In the genomic region with DNA sequence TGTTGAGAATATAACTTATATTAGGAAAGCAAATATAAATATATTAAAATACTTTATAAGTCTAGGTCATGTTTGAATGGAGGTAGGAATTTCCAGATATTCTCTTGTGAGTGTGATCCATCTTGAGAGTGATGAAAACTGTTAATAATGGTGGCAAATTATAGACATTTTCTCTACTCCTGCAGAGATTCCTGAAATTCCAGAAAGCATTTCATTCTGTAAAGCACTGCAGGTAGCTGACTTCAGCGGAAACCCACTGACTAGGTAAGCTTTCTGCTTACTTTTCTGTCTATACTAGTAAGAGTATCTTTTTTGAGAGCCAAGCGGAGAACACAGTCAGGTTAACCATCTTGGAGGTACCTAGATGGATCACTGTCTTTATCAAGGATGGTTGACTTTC, we compare ENCODE assay signal across 27 cellular contexts.
"Had no signal": no experiment of that assay in that cellular context is flagged by ENCODE, and none has a peak within 500 bp of the region (broad histone marks: within the 10 kb centered on the region; RNA-seq: fewer than 3 reads in every experiment).

No MANE protein-coding gene starts in this region.

- H3K27ac ChIP-seq: ascending aorta, breast epithelium, cardiac muscle cell, colonic mucosa, epithelial cell of prostate, esophagus squamous epithelium, gastroesophageal sphincter had no signal

- H3K9me3 Mint-ChIP-seq: activated T-cell treated with anti-CD3 and anti-CD28 coated beads, Interleukin-2, amount 50 U/mL, for 4 hours; activated T-helper 17 cell treated with anti-CD3 and anti-CD28 coated beads, Interleukin-2, amount 50 U/mL, for 72 hours had no signal

- H3K27me3 ChIP-seq: ascending aorta, breast epithelium, cardiac muscle cell, colonic mucosa, esophagus squamous epithelium, gastroesophageal sphincter had no signal

- FAIRE-seq: endometrium, endothelial cell of umbilical vein had no signal

- H3K36me3 ChIP-seq: breast epithelium, cardiac muscle cell, colonic mucosa had no signal

- ATAC-seq: activated CD8-positive, alpha-beta T cell treated with anti-CD3 and anti-CD28 coated beads for 36 hours; activated naive CD4-positive, alpha-beta T cell treated with anti-CD3 and anti-CD28 coated beads, Interleukin-2, amount 50 U/mL, for 72 hours; activated T-cell treated with anti-CD3 and anti-CD28 coated beads, Interleukin-2, amount 50 U/mL, for 4 hours; activated T-helper 17 cell treated with anti-CD3 and anti-CD28 coated beads, Interleukin-2, amount 50 U/mL, for 72 hours; gastroesophageal sphincter had no signal

- H3K4me1 ChIP-seq: breast epithelium, colonic mucosa, esophagus squamous epithelium, gastroesophageal sphincter had no signal

- H3K9me3 ChIP-seq: ascending aorta, breast epithelium, colonic mucosa, esophagus squamous epithelium, gastroesophageal sphincter had no signal

- H3K4me3 ChIP-seq: ascending aorta, breast epithelium, cardiac muscle cell, colonic mucosa, esophagus squamous epithelium, gastroesophageal sphincter had no signal

- DNase-seq: activated CD4-positive, alpha-beta T cell treated with anti-CD3 and anti-CD28 coated beads for 48 hours; activated CD4-positive, alpha-beta T cell treated with anti-CD3 and anti-CD28 coated beads, Interleukin-2, amount 50 U/mL, for 1 hour; activated CD4-positive, alpha-beta T cell treated with anti-CD3 and anti-CD28 coated beads, Interleukin-2, amount 50 U/mL, for 48 hours; activated CD8-positive, alpha-beta memory T cell treated with anti-CD3 and anti-CD28 coated beads for 24 hours; activated CD8-positive, alpha-beta T cell treated with anti-CD3 and anti-CD28 coated beads for 36 hours; activated effector memory CD4-positive, alpha-beta T cell treated with Interleukin-2 at 50 U/mL for 16 hours; activated gamma-delta T cell treated with Interleukin-2 at 50 U/mL for 16 hours; activated naive CD4-positive, alpha-beta T cell treated with Interleukin-2 at 50 U/mL for 16 hours; activated naive CD8-positive, alpha-beta T cell treated with anti-CD3 and anti-CD28 coated beads, Interleukin-2, amount 10 ng/mL, durations not matched to agents 7 days and 5 days; activated T-cell treated with anti-CD3 and anti-CD28 coated beads, Interleukin-2, amount 50 U/mL, for 4 hours; central memory CD4-positive, alpha-beta T cell; cerebellar nuclear complex; colonic mucosa; effector CD8-positive, alpha-beta T cell; esophagus squamous epithelium; foreskin melanocyte; T-helper 2 cell had no signal

- H3K4me3 Mint-ChIP-seq: activated CD8-positive, alpha-beta T cell treated with anti-CD3 and anti-CD28 coated beads for 36 hours; activated naive CD8-positive, alpha-beta T cell treated with anti-CD3 and anti-CD28 coated beads, Interleukin-2, amount 10 ng/mL, durations not matched to agents 7 days and 5 days; activated T-cell treated with anti-CD3 and anti-CD28 coated beads, Interleukin-2, amount 50 U/mL, for 4 hours; activated T-helper 17 cell treated with anti-CD3 and anti-CD28 coated beads, Interleukin-2, amount 50 U/mL, for 72 hours; brain had no signal

- H3K27me3 Mint-ChIP-seq: activated CD8-positive, alpha-beta T cell treated with anti-CD3 and anti-CD28 coated beads for 36 hours; activated naive CD8-positive, alpha-beta T cell treated with anti-CD3 and anti-CD28 coated beads, Interleukin-2, amount 10 ng/mL, durations not matched to agents 7 days and 5 days; activated T-helper 17 cell treated with anti-CD3 and anti-CD28 coated beads, Interleukin-2, amount 50 U/mL, for 72 hours; brain had no signal

- H3K4me1 Mint-ChIP-seq: activated naive CD8-positive, alpha-beta T cell treated with anti-CD3 and anti-CD28 coated beads, Interleukin-2, amount 10 ng/mL, durations not matched to agents 7 days and 5 days; activated T-helper 17 cell treated with anti-CD3 and anti-CD28 coated beads, Interleukin-2, amount 50 U/mL, for 72 hours had no signal

- H3K27ac Mint-ChIP-seq: activated CD8-positive, alpha-beta T cell treated with anti-CD3 and anti-CD28 coated beads for 36 hours; activated naive CD4-positive, alpha-beta T cell treated with anti-CD3 and anti-CD28 coated beads, Interleukin-2, amount 50 U/mL, for 72 hours; activated naive CD8-positive, alpha-beta T cell treated with anti-CD3 and anti-CD28 coated beads, Interleukin-2, amount 10 ng/mL, durations not matched to agents 7 days and 5 days; activated T-helper 17 cell treated with anti-CD3 and anti-CD28 coated beads, Interleukin-2, amount 50 U/mL, for 72 hours had no signal
